In the genomic region with DNA sequence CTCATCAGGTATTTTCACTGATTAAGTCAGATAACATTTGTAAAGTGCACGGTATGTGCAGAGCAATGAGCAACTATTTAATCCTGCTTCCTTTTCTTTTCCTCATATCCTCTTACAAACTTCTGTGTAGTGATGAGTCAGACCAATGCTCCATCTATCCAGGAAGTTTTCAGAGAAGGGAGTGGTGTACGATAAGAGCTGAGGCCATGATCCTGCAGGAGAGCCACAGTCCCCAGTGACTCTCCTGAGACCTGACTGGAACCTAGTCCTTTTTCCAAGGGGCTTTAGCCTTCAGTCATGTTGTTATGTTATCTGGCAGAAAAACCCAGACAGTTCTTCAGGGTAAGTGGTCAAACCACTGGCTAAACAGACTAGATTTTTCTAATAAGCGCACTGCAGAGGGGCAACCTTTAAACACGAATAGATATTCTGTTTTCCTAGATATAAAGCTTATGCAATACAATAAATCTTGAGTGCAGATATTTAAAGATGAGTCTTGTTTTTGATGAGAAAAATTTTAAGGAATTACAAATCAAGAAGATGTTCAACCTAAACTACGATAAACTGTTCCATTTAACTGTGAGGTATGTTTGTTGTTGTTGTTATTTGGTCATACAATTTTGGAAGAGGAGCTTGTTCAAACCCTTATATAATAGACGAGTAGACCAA, we compare ENCODE assay signal across 12 cellular contexts.
DNase-seq lines count a peak whose midpoint lies in the region; ATAC-seq and TF ChIP-seq lines count a peak whose summit lies in the region.
"Had no signal": no experiment of that assay in that cellular context is flagged by ENCODE, and none has a peak within 500 bp of the region (broad histone marks: within the 10 kb centered on the region; RNA-seq: fewer than 3 reads in every experiment).

No MANE protein-coding gene starts in this region.

- peak; percentile 68 for DNase-seq in HFF-Myc (ENCODE audit: extremely low read depth, low read depth)
- peak; percentile 75 for DNase-seq in fibroblast of villous mesenchyme (ENCODE audit: low read depth)
- no peak for DNase-seq in stomach
- no peak for DNase-seq in lower leg skin (ENCODE audit: low spot score in 2 of 2)
- DNase-seq in NCI-H1930 (lab: John Stamatoyannopoulos, UW), result no peak
- no peak for DNase-seq in NCI-H1105 treated with DMSO at 0.1 percent for 48 hours (lab: John Stamatoyannopoulos, UW)
- DNase-seq: activated naive CD8-positive, alpha-beta T cell treated with anti-CD3 and anti-CD28 coated beads, Interleukin-2, amount 10 ng/mL, durations not matched to agents 7 days and 5 days; NCI-H1105; stimulated activated CD4-positive, alpha-beta T cell treated with anti-CD3 and anti-CD28 coated beads, Interleukin-4, amount 100 ng/mL, for 1 hour; T-helper 2 cell had no signal

- ATAC-seq in SK-N-SH treated with all-trans-retinoic acid at 6 μM for 48 hours (peak; percentile 88), GM18861 (IDR thresholded peaks at IDR 0.05; ENCODE audit: unreplicated experiment) (no peak)

- TF ChIP-seq POLR2A in stomach (IDR thresholded peaks at IDR 0.05) (no peak), lower leg skin (IDR thresholded peaks at IDR 0.05) (no peak)

- intact Hi-C loops in stomach (cut with DNase I; ENCODE audit: low total_unique reads), result no loop called here
- intact Hi-C loops in lower leg skin (cut with DNase I; ENCODE audit: low total_unique reads), result loop anchor here (10.0 kb wide), 1 partner anchor 113 kb away; the partner anchor contains the start of gene RAP2B

- H3K27me3 ChIP-seq in stomach, result no peaks in the 10 kb centered on the region

- peak overlapping the region; percentile 2 to 69 (median 35) for H3K27ac ChIP-seq in stomach

- TF ChIP-seq EP300 in stomach (IDR thresholded peaks at IDR 0.05), result no peak

- no peaks in the 10 kb centered on the region for H3K36me3 ChIP-seq in stomach

- 60 to 69% (median 67%) methylated on average over 6 of the region's 6 CpGs for WGBS in stomach, 5 donors
- 44 to 53% methylated on average over 6 of the region's 6 CpGs for WGBS in lower leg skin, 2 donors

- H3K4me3 ChIP-seq in HFF-Myc (replicated peaks; ENCODE audit: low read depth, low read length) (no peak overlapping the region), fibroblast of villous mesenchyme (ENCODE audit: low read depth, low read length) (no peak overlapping the region), stomach (no peak overlapping the region), lower leg skin (ENCODE audit: low read depth, poor library complexity, severe bottlenecking) (no peak overlapping the region)

- no peaks in the 10 kb centered on the region for H3K9me3 ChIP-seq in stomach

- TF ChIP-seq CTCF in HFF-Myc (IDR thresholded peaks at IDR 0.05; ENCODE audit: low read depth, low read length, missing control alignments) (no peak), fibroblast of villous mesenchyme (IDR thresholded peaks at IDR 0.05; ENCODE audit: insufficient read depth, low read depth, low read length) (no peak), stomach (IDR thresholded peaks at IDR 0.05) (no peak), lower leg skin (IDR thresholded peaks at IDR 0.05) (no peak)

- H3K4me1 ChIP-seq in stomach, result peaks cover 0 to 7% (median 0%) of the 10 kb centered on the region in 4 donors

TF ChIP-seq in SK-N-SH treated with all-trans-retinoic acid at 6 μM for 48 hours, 23 proteins besides CTCF, POLR2A, EP300 and RAD21:
- TF ChIP-seq ZNF70 (CRISPR knock-in tag; IDR thresholded peaks at IDR 0.05), result no peak
- no peak for TF ChIP-seq TSHZ2 (CRISPR knock-in tag; IDR thresholded peaks at IDR 0.05)
- no peak for TF ChIP-seq PATZ1 (CRISPR knock-in tag; IDR thresholded peaks at IDR 0.05; ENCODE audit: borderline replicate concordance)
- TF ChIP-seq ZFP3 (CRISPR knock-in tag; IDR thresholded peaks at IDR 0.05), result no peak
- TF ChIP-seq RARB (CRISPR knock-in tag; IDR thresholded peaks at IDR 0.05), result no peak
- TF ChIP-seq GLIS3 (CRISPR knock-in tag; IDR thresholded peaks at IDR 0.05), result no peak
- no peak for TF ChIP-seq OSR1 (CRISPR knock-in tag; IDR thresholded peaks at IDR 0.05)
- no peak for TF ChIP-seq PPARA (CRISPR knock-in tag; IDR thresholded peaks at IDR 0.05; ENCODE audit: borderline replicate concordance)
- TF ChIP-seq TOX (CRISPR knock-in tag; IDR thresholded peaks at IDR 0.05; ENCODE audit: borderline replicate concordance), result no peak
- no peak for TF ChIP-seq CSDC2 (CRISPR knock-in tag; IDR thresholded peaks at IDR 0.05)
- no peak for TF ChIP-seq TCF4 (CRISPR knock-in tag; IDR thresholded peaks at IDR 0.05; ENCODE audit: borderline replicate concordance)
- TF ChIP-seq ZNF8 (CRISPR knock-in tag; IDR thresholded peaks at IDR 0.05), result no peak
- TF ChIP-seq SNAI2 (CRISPR knock-in tag; IDR thresholded peaks at IDR 0.05), result no peak

Comparison
In these comparisons a context has a peak if more than half of its experiments do, and no peak if none do; other contexts are left out.
1. DNase-seq: peak in HFF-Myc (single experiment) and fibroblast of villous mesenchyme (single experiment); none in stomach (single experiment), lower leg skin (0 of 2), NCI-H1930 (0 of 2) and NCI-H1105 treated with DMSO at 0.1 percent for 48 hours (single experiment).